9 cellular contexts compared by ENCODE assay signal in genomic region chr13:40271931-40272775, GRCh38.
DNase-seq lines count a peak whose midpoint lies in the region; ATAC-seq and TF ChIP-seq lines count a peak whose summit lies in the region.
"Had no signal": no experiment of that assay in that cellular context is flagged by ENCODE, and none has a peak within 500 bp of the region (broad histone marks: within the 10 kb centered on the region; RNA-seq: fewer than 3 reads in every experiment).

No MANE protein-coding gene starts in this region.

- no peak for TF ChIP-seq POLR2A in thyroid gland (IDR thresholded peaks at IDR 0.05)

- intact Hi-C loops in thyroid gland (cut with DNase I) = no loop called here

- peak overlapping the region; percentile 42 for H3K27ac ChIP-seq in GM23248
- H3K27ac ChIP-seq in endodermal cell (ENCODE audit: low read depth, low read length) = no peak overlapping the region
- peak overlapping the region; percentile 63 to 87 (median 82) for H3K27ac ChIP-seq in thyroid gland

- peaks cover 22% of the 10 kb centered on the region for H3F3A ChIP-seq in GM23248 (ENCODE audit: insufficient read depth)

- peaks cover 25% of the 10 kb centered on the region for H3K4me1 ChIP-seq in GM23248 (ENCODE audit: insufficient read depth)
- no peaks in the 10 kb centered on the region for H3K4me1 ChIP-seq in endodermal cell (ENCODE audit: control insufficient read depth, insufficient read depth, low read length)
- peaks cover 18 to 23% of the 10 kb centered on the region in 2 donors for H3K4me1 ChIP-seq in thyroid gland

- DNase-seq in GM23248 = peak; percentile 82
- peak; percentile 45 for DNase-seq in T-helper 2 cell treated with Interferon-gamma antibody and Interleukin-4, amounts not matched to agents 5 μg/mL and 100 μg/mL, for 36 hours (ENCODE audit: low spot score)
- DNase-seq in endodermal cell = peak; percentile 57
- DNase-seq in omental fat pad (ENCODE audit: low spot score) = no peak
- peak; percentile 69 to 78 for DNase-seq in thyroid gland
- no peak for DNase-seq in DMS153 treated with DMSO at 0.1 percent for 48 hours (lab: John Stamatoyannopoulos, UW; ENCODE audit: unreplicated experiment)

- no peak overlapping the region for H3K9ac ChIP-seq in GM23248
- no peak overlapping the region for H3K9ac ChIP-seq in endodermal cell (ENCODE audit: extremely low read depth, low read length, poor library complexity, severe bottlenecking)

- peak; percentile 68 for ATAC-seq in omental fat pad (ENCODE audit: low FRiP score)
- no peak for ATAC-seq in GM18520 (IDR thresholded peaks at IDR 0.05; ENCODE audit: unreplicated experiment)
- no peak for ATAC-seq in GM18502 (IDR thresholded peaks at IDR 0.05; ENCODE audit: poor library complexity, unreplicated experiment)
- ATAC-seq: K562 had no signal

- H3K4me3 ChIP-seq in GM23248 (peak overlapping the region; percentile 25; the same call in 1 of the 2 replicates), endodermal cell (ENCODE audit: low read length) (no peak overlapping the region), thyroid gland (replicated peaks in 1 of 3) (no peak overlapping the region)
- H3K4me3 ChIP-seq: K562 had no signal

- H3K4me2 ChIP-seq in GM23248 (ENCODE audit: unreplicated experiment) = peak overlapping the region; percentile 59

- no peaks in the 10 kb centered on the region for H3K36me3 ChIP-seq in GM23248 (ENCODE audit: low read depth)
- no peaks in the 10 kb centered on the region for H3K36me3 ChIP-seq in endodermal cell (ENCODE audit: control insufficient read depth, insufficient read depth, low read length)
- no peaks in the 10 kb centered on the region for H3K36me3 ChIP-seq in thyroid gland

- WGBS in GM23248 (ENCODE audit: low coverage in 1 of 2, low lambda C conversion rate in 2 of 2, missing lambda C conversion rate in 2 of 2), 2 experiments = 1 to 2% methylated on average over 5 of the region's 5 CpGs
- WGBS in endodermal cell (ENCODE audit: insufficient coverage in 1 of 2, insufficient read length in 1 of 2), 2 experiments = 52 to 79% methylated on average over 3 to 5 of the region's 5 CpGs
- WGBS in thyroid gland, 2 donors = 33 to 34% methylated on average over 5 of the region's 5 CpGs

- no peaks in the 10 kb centered on the region for H4K20me1 ChIP-seq in GM23248 (ENCODE audit: insufficient read depth)

- H3K4me3 Mint-ChIP-seq in T-helper 2 cell treated with Interferon-gamma antibody and Interleukin-4, amounts not matched to agents 5 μg/mL and 100 μg/mL, for 36 hours = no peak overlapping the region
- H3K4me3 Mint-ChIP-seq in endodermal cell = no peak overlapping the region

- H2AFZ ChIP-seq in GM23248 = 0 out of 2 replicates have a peak overlapping the region, but pooled peaks have one; percentile 20

- H3K9me2 ChIP-seq in GM23248 (ENCODE audit: insufficient read depth) = no peaks in the 10 kb centered on the region

- in situ Hi-C loops in GM23248 (cut with MboI) = no loop called here

- peaks cover 3% of the 10 kb centered on the region for H3K27me3 Mint-ChIP-seq in T-helper 2 cell treated with Interferon-gamma antibody and Interleukin-4, amounts not matched to agents 5 μg/mL and 100 μg/mL, for 36 hours (ENCODE audit: low read depth)
- H3K27me3 Mint-ChIP-seq in endodermal cell (ENCODE audit: insufficient read depth) = peaks cover 4% of the 10 kb centered on the region

- no peaks in the 10 kb centered on the region for H3K9me3 ChIP-seq in GM23248 (ENCODE audit: low read depth)
- H3K9me3 ChIP-seq in endodermal cell (ENCODE audit: control insufficient read depth, low read length) = no peaks in the 10 kb centered on the region
- no peaks in the 10 kb centered on the region for H3K9me3 ChIP-seq in thyroid gland

- no peak overlapping the region for H3K27ac Mint-ChIP-seq in T-helper 2 cell treated with Interferon-gamma antibody and Interleukin-4, amounts not matched to agents 5 μg/mL and 100 μg/mL, for 36 hours
- no peak overlapping the region for H3K27ac Mint-ChIP-seq in endodermal cell

- TF ChIP-seq CTCF in endodermal cell (conservative IDR thresholded peaks at IDR 0.05) (no peak), omental fat pad (IDR thresholded peaks at IDR 0.05) (no peak), thyroid gland (IDR thresholded peaks at IDR 0.05) (no peak)

- H3K27me3 ChIP-seq in GM23248 (replicated peaks; ENCODE audit: insufficient read depth) (no peaks in the 10 kb centered on the region), endodermal cell (ENCODE audit: control insufficient read depth, insufficient read depth, low read length, poor library complexity, severe bottlenecking) (no peaks in the 10 kb centered on the region), thyroid gland (no peaks in the 10 kb centered on the region)

- no peaks in the 10 kb centered on the region for H3K9me3 Mint-ChIP-seq in T-helper 2 cell treated with Interferon-gamma antibody and Interleukin-4, amounts not matched to agents 5 μg/mL and 100 μg/mL, for 36 hours
- no peaks in the 10 kb centered on the region for H3K9me3 Mint-ChIP-seq in endodermal cell

- H3K4me1 Mint-ChIP-seq in T-helper 2 cell treated with Interferon-gamma antibody and Interleukin-4, amounts not matched to agents 5 μg/mL and 100 μg/mL, for 36 hours (ENCODE audit: low read depth) = peaks cover 12% of the 10 kb centered on the region
- peaks cover 6% of the 10 kb centered on the region for H3K4me1 Mint-ChIP-seq in endodermal cell

- H3K79me2 ChIP-seq in GM23248 (ENCODE audit: insufficient read depth) = no peaks in the 10 kb centered on the region

- no peaks in the 10 kb centered on the region for H3K36me3 Mint-ChIP-seq in T-helper 2 cell treated with Interferon-gamma antibody and Interleukin-4, amounts not matched to agents 5 μg/mL and 100 μg/mL, for 36 hours (ENCODE audit: low read depth)
- H3K36me3 Mint-ChIP-seq in endodermal cell (ENCODE audit: low read depth) = no peaks in the 10 kb centered on the region

Comparison
In these comparisons a context has a peak if more than half of its experiments do, and no peak if none do; other contexts are left out.
1. DNase-seq: peak in GM23248 (single experiment), T-helper 2 cell treated with Interferon-gamma antibody and Interleukin-4, amounts not matched to agents 5 μg/mL and 100 μg/mL, for 36 hours (single experiment), endodermal cell (single experiment) and thyroid gland (2 of 2); none in omental fat pad (single experiment) and DMS153 treated with DMSO at 0.1 percent for 48 hours (single experiment).